ENCODE assay signal across 1 cellular context in the genomic region with DNA sequence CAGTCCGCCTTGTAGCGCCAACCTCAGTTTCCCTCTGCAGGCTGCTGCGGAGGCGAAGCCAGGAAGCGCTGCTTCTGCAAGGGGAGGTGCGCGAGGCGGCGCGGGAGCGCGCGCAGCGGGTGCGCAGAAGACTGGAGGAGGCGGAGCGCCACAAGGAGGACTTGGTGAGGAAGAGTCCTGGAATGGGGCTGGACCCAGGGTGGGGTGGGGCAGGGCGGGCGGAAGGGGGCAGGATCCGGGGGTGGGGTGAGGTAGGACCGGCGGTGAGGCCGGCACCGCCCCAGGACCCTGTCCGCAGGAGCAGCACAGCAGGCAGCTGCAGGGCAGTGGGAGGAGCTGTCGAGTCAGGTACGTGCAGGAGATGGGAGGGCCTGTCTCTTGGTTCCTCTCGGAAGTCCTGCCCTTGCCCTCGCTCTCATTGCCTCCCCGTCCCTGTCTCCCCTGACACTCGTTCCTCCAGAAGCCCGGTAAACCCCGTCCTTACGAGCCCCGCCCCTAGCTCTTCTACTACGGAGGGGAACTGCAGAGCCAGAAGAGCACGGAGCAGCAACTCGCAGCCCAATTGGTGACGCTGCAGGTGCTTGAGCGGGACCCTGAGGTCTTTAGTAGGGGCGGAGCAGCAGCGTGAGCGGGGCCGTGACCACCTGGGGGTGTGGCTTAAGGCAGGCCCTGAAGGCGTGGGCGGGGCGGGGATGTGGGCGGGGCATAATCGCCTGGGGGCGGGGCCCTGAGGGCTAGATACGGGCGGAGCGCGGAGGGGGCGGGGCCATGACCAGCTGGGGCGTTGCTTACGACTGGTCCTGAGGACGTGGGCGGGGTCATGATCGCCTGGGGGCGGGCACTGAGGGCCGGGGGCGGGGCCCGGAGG.
TF ChIP-seq lines count a peak whose summit lies in the region.
"Not testable (repeated sequence)": the region's sequence is repeated elsewhere in the genome, so short reads cannot be mapped to it uniquely, and the experiment has no call there.

No MANE protein-coding gene starts in this region.

TF ChIP-seq in K562, 482 proteins besides CTCF, POLR2A, EP300 and RAD21 (continued from another document and continues in another):
- TF ChIP-seq, protein P1, sequence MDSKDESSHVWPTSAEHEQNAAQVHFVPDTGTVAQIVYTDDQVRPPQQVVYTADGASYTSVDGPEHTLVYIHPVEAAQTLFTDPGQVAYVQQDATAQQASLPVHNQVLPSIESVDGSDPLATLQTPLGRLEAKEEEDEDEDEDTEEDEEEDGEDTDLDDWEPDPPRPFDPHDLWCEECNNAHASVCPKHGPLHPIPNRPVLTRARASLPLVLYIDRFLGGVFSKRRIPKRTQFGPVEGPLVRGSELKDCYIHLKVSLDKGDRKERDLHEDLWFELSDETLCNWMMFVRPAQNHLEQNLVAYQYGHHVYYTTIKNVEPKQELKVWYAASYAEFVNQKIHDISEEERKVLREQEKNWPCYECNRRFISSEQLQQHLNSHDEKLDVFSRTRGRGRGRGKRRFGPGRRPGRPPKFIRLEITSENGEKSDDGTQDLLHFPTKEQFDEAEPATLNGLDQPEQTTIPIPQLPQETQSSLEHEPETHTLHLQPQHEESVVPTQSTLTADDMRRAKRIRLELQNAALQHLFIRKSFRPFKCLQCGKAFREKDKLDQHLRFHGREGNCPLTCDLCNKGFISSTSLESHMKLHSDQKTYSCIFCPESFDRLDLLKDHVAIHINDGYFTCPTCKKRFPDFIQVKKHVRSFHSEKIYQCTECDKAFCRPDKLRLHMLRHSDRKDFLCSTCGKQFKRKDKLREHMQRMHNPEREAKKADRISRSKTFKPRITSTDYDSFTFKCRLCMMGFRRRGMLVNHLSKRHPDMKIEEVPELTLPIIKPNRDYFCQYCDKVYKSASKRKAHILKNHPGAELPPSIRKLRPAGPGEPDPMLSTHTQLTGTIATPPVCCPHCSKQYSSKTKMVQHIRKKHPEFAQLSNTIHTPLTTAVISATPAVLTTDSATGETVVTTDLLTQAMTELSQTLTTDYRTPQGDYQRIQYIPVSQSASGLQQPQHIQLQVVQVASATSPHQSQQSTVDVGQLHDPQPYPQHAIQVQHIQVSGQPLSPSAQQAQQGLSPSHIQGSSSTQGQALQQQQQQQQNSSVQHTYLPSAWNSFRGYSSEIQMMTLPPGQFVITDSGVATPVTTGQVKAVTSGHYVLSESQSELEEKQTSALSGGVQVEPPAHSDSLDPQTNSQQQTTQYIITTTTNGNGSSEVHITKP (IDR thresholded peaks at IDR 0.05; ENCODE audit: partially characterized antibody) = peak; percentile 89
- peak; percentile 53 for TF ChIP-seq KDM5B (IDR thresholded peaks at IDR 0.05; ENCODE audit: insufficient replicate concordance, low read depth, low read length)
- TF ChIP-seq FOXK2 (conservative IDR thresholded peaks at IDR 0.05 in 1 of 2, IDR thresholded peaks at IDR 0.05 in 1 of 2; ENCODE audit: low read depth in 2 of 2) = peak; percentile 65 to 71; a peak in 3 of 4 replicates
- TF ChIP-seq KLF1 (tag; IDR thresholded peaks at IDR 0.05) = peak; percentile 78; the same call in 1 of the 2 replicates
- peak; percentile 78; the same call in 1 of the 2 replicates for TF ChIP-seq ZSCAN32 (CRISPR knock-in tag; IDR thresholded peaks at IDR 0.05)
- peak; percentile 33 for TF ChIP-seq PHF20 (IDR thresholded peaks at IDR 0.05; ENCODE audit: partially characterized antibody)
- TF ChIP-seq AFF1 (IDR thresholded peaks at IDR 0.05; ENCODE audit: low read depth in 1 of 2, partially characterized antibody in 2 of 2) = peak in 1 of 2 experiments; percentile 42
- TF ChIP-seq RHOXF2B (CRISPR knock-in tag; conservative IDR thresholded peaks at IDR 0.05) = peak; percentile 94; the same call in 1 of the 2 replicates
- peak; percentile 58; the same call in 1 of the 2 replicates for TF ChIP-seq HDAC8 (tag; IDR thresholded peaks at IDR 0.05)
- TF ChIP-seq KLF6 (CRISPR knock-in tag; IDR thresholded peaks at IDR 0.05; ENCODE audit: borderline replicate concordance) = peak; percentile 82
- TF ChIP-seq ZNF436 (CRISPR knock-in tag; IDR thresholded peaks at IDR 0.05) = peak; percentile 42; the same call in 1 of the 2 replicates
- TF ChIP-seq, protein P2, sequence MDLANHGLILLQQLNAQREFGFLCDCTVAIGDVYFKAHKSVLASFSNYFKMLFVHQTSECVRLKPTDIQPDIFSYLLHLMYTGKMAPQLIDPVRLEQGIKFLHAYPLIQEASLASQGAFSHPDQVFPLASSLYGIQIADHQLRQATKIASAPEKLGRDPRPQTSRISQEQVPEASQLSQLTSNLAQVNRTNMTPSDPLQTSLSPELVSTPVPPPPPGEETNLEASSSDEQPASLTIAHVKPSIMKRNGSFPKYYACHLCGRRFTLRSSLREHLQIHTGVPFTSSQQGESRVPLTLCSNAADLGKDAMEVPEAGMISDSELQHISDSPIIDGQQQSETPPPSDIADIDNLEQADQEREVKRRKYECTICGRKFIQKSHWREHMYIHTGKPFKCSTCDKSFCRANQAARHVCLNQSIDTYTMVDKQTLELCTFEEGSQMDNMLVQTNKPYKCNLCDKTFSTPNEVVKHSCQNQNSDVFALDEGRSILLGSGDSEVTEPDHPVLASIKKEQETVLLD (IDR thresholded peaks at IDR 0.05) = peak; percentile 85
- TF ChIP-seq, protein P3, sequence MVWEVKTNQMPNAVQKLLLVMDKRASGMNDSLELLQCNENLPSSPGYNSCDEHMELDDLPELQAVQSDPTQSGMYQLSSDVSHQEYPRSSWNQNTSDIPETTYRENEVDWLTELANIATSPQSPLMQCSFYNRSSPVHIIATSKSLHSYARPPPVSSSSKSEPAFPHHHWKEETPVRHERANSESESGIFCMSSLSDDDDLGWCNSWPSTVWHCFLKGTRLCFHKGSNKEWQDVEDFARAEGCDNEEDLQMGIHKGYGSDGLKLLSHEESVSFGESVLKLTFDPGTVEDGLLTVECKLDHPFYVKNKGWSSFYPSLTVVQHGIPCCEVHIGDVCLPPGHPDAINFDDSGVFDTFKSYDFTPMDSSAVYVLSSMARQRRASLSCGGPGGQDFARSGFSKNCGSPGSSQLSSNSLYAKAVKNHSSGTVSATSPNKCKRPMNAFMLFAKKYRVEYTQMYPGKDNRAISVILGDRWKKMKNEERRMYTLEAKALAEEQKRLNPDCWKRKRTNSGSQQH (CRISPR knock-in tag; IDR thresholded peaks at IDR 0.05) = peak; percentile 92
- TF ChIP-seq ZNF76 (CRISPR knock-in tag; IDR thresholded peaks at IDR 0.05; ENCODE audit: borderline replicate concordance) = peak; percentile 92
- TF ChIP-seq ARID1B (IDR thresholded peaks at IDR 0.05) = peak; percentile 43; the same call in 1 of the 2 replicates
- TF ChIP-seq DMBX1 (CRISPR knock-in tag; IDR thresholded peaks at IDR 0.05; ENCODE audit: borderline replicate concordance) = peak; percentile 70
- TF ChIP-seq OTX1 (CRISPR knock-in tag; IDR thresholded peaks at IDR 0.05) = peak; percentile 97
- TF ChIP-seq KDM2B (CRISPR knock-in tag; IDR thresholded peaks at IDR 0.05) = peak; percentile 97
- TF ChIP-seq ZEB2 (IDR thresholded peaks at IDR 0.05) = peak; percentile 91; the same call in 1 of the 2 replicates
- TF ChIP-seq CC2D1A (IDR thresholded peaks at IDR 0.05) = 0 out of 2 replicates have a peak, but pooled peaks have one; percentile 0
- TF ChIP-seq BCOR (IDR thresholded peaks at IDR 0.05) = peak; percentile 43; the same call in 1 of the 2 replicates
- peak; percentile 77; the same call in 1 of the 2 replicates for TF ChIP-seq SMARCA5 (IDR thresholded peaks at IDR 0.05)
- peak in 2 of 3 experiments; percentile 85 to 96; a peak in 4 of 6 replicates for TF ChIP-seq ZBTB11 (CRISPR knock-in tag; IDR thresholded peaks at IDR 0.05)
- TF ChIP-seq, protein P4, sequence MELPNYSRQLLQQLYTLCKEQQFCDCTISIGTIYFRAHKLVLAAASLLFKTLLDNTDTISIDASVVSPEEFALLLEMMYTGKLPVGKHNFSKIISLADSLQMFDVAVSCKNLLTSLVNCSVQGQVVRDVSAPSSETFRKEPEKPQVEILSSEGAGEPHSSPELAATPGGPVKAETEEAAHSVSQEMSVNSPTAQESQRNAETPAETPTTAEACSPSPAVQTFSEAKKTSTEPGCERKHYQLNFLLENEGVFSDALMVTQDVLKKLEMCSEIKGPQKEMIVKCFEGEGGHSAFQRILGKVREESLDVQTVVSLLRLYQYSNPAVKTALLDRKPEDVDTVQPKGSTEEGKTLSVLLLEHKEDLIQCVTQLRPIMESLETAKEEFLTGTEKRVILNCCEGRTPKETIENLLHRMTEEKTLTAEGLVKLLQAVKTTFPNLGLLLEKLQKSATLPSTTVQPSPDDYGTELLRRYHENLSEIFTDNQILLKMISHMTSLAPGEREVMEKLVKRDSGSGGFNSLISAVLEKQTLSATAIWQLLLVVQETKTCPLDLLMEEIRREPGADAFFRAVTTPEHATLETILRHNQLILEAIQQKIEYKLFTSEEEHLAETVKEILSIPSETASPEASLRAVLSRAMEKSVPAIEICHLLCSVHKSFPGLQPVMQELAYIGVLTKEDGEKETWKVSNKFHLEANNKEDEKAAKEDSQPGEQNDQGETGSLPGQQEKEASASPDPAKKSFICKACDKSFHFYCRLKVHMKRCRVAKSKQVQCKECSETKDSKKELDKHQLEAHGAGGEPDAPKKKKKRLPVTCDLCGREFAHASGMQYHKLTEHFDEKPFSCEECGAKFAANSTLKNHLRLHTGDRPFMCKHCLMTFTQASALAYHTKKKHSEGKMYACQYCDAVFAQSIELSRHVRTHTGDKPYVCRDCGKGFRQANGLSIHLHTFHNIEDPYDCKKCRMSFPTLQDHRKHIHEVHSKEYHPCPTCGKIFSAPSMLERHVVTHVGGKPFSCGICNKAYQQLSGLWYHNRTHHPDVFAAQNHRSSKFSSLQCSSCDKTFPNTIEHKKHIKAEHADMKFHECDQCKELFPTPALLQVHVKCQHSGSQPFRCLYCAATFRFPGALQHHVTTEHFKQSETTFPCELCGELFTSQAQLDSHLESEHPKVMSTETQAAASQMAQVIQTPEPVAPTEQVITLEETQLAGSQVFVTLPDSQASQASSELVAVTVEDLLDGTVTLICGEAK (IDR thresholded peaks at IDR 0.05) = peak; percentile 94
- TF ChIP-seq, protein P4 (CRISPR knock-in tag; IDR thresholded peaks at IDR 0.05) = not testable (repeated sequence)
